In genomic region chr3:106183762-106184391, GRCh38 we compare ENCODE assay signal across 7 cellular contexts.
DNase-seq lines count a peak whose midpoint lies in the region; ATAC-seq and TF ChIP-seq lines count a peak whose summit lies in the region.

No MANE protein-coding gene starts in this region.

- no peaks in the 10 kb centered on the region for H3K9me3 Mint-ChIP-seq in activated T-helper 17 cell treated with anti-CD3 and anti-CD28 coated beads, Interleukin-2, amount 50 U/mL, for 72 hours
- H3K9me3 Mint-ChIP-seq in natural killer cell = no peaks in the 10 kb centered on the region

- H3K36me3 Mint-ChIP-seq in activated T-helper 17 cell treated with anti-CD3 and anti-CD28 coated beads, Interleukin-2, amount 50 U/mL, for 72 hours (ENCODE audit: low read depth) = no peaks in the 10 kb centered on the region
- no peaks in the 10 kb centered on the region for H3K36me3 Mint-ChIP-seq in natural killer cell

- DNase-seq in natural killer cell (no peak), NCI-H1694 treated with DMSO at 0.1 percent for 48 hours (lab: John Stamatoyannopoulos, UW) (no peak), NCI-H187 (lab: John Stamatoyannopoulos, UW) (no peak)
- no peak for DNase-seq in stimulated activated naive CD8-positive, alpha-beta T cell treated with anti-CD3 and anti-CD28 coated beads, Interleukin-15, Interleukin-2, amounts not matched to agents 100 U/mL and 50 U/mL, for 24 hours

- H3K4me3 Mint-ChIP-seq in activated T-helper 17 cell treated with anti-CD3 and anti-CD28 coated beads, Interleukin-2, amount 50 U/mL, for 72 hours = peak overlapping the region; percentile 64
- H3K4me3 Mint-ChIP-seq in natural killer cell = peak overlapping the region; percentile 50

- H3K27ac Mint-ChIP-seq in activated T-helper 17 cell treated with anti-CD3 and anti-CD28 coated beads, Interleukin-2, amount 50 U/mL, for 72 hours = peak overlapping the region; percentile 74
- peak overlapping the region; percentile 11 to 68 for H3K27ac Mint-ChIP-seq in natural killer cell

- intact Hi-C loops in natural killer cell (cut with micrococcal nuclease) = no loop called here

- ATAC-seq in GM18907 (IDR thresholded peaks at IDR 0.05; ENCODE audit: unreplicated experiment) (peak; percentile 29), HG03064 (IDR thresholded peaks at IDR 0.05; ENCODE audit: low read depth, unreplicated experiment) (peak; percentile 51), natural killer cell (no peak)
- peak; percentile 30 for ATAC-seq in activated T-helper 17 cell treated with anti-CD3 and anti-CD28 coated beads, Interleukin-2, amount 50 U/mL, for 72 hours (replicated peaks)
- no peak for ATAC-seq in stimulated activated naive CD8-positive, alpha-beta T cell treated with anti-CD3 and anti-CD28 coated beads, Interleukin-15, Interleukin-2, amounts not matched to agents 100 U/mL and 50 U/mL, for 24 hours

- no peak for TF ChIP-seq CTCF in natural killer cell (IDR thresholded peaks at IDR 0.05)

- H3K4me1 Mint-ChIP-seq in activated T-helper 17 cell treated with anti-CD3 and anti-CD28 coated beads, Interleukin-2, amount 50 U/mL, for 72 hours = peaks cover 23% of the 10 kb centered on the region
- H3K4me1 Mint-ChIP-seq in natural killer cell = peaks cover 27 to 30% of the 10 kb centered on the region in 2 donors

- no peaks in the 10 kb centered on the region for H3K27me3 Mint-ChIP-seq in activated T-helper 17 cell treated with anti-CD3 and anti-CD28 coated beads, Interleukin-2, amount 50 U/mL, for 72 hours
- H3K27me3 Mint-ChIP-seq in natural killer cell (ENCODE audit: low read depth in 2 of 2) = no peaks in the 10 kb centered on the region

Comparison
In these comparisons a context has a peak if more than half of its experiments do, and no peak if none do; other contexts are left out.
1. ATAC-seq: peak in GM18907 (single experiment), HG03064 (single experiment) and activated T-helper 17 cell treated with anti-CD3 and anti-CD28 coated beads, Interleukin-2, amount 50 U/mL, for 72 hours (single experiment); none in natural killer cell (0 of 3) and stimulated activated naive CD8-positive, alpha-beta T cell treated with anti-CD3 and anti-CD28 coated beads, Interleukin-15, Interleukin-2, amounts not matched to agents 100 U/mL and 50 U/mL, for 24 hours (single experiment).